In the genomic region with DNA sequence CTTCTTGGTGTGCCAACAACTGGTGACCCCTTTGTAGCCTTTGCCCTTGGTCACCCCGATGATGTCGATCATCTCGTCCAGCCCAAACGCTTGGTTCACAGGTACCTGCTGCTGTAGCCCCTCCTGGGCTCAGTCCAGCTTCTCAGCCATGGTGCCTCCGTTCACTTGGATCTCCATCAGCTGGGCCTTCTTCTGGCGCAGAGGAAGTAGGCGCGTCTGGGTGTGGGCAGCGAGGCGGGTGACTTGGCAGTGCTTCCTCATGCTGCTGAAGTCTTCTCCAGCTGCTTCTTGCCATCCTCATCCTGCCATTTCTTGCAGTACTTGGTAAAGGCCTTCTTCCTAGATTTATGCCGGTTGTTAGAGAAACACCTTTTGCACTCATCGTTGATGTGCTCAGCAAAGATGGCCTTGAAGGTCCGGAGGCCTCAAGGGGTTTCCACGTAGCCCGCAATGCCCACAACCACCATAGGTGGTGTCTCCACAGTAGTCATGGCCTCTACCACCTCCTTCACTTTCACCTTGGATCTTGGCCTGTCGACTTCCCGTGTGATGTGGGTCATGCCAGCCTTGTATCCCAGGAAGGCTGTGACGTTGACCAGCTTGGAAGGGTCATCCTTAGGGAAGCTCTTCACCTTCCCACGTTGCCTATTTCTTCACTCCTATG, we compare ENCODE assay signal across 1 cellular context.
TF ChIP-seq lines count a peak whose summit lies in the region.

No MANE protein-coding gene starts in this region.

TF ChIP-seq in H1, 55 proteins besides CTCF, POLR2A, EP300 and RAD21:
- TF ChIP-seq SIN3A (conservative IDR thresholded peaks at IDR 0.05 in 1 of 2, IDR thresholded peaks at IDR 0.05 in 1 of 2; ENCODE audit: low read depth in 1 of 2, low read length in 2 of 2) = no peak
- no peak for TF ChIP-seq KDM4A (IDR thresholded peaks at IDR 0.05; ENCODE audit: low read depth, low read length, severe bottlenecking)
- TF ChIP-seq EZH2 (IDR thresholded peaks at IDR 0.05; ENCODE audit: low read depth, low read length, severe bottlenecking) = no peak
- TF ChIP-seq, protein P1, sequence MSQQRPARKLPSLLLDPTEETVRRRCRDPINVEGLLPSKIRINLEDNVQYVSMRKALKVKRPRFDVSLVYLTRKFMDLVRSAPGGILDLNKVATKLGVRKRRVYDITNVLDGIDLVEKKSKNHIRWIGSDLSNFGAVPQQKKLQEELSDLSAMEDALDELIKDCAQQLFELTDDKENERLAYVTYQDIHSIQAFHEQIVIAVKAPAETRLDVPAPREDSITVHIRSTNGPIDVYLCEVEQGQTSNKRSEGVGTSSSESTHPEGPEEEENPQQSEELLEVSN (IDR thresholded peaks at IDR 0.05) = no peak
- no peak for TF ChIP-seq ZNF274 (IDR thresholded peaks at IDR 0.05; ENCODE audit: borderline replicate concordance, extremely low read depth, low read length)
- no peak for TF ChIP-seq ASH2L (IDR thresholded peaks at IDR 0.05; ENCODE audit: low read length)
- no peak for TF ChIP-seq ATF3 (IDR thresholded peaks at IDR 0.05; ENCODE audit: insufficient read depth, low read depth, low read length)
- TF ChIP-seq RXRA (IDR thresholded peaks at IDR 0.05; ENCODE audit: insufficient read depth, low read depth, low read length) = no peak
- no peak for TF ChIP-seq RBBP5 (IDR thresholded peaks at IDR 0.05; ENCODE audit: borderline replicate concordance, low read depth, low read length)
- TF ChIP-seq JUN (IDR thresholded peaks at IDR 0.05; ENCODE audit: low read depth, low read length) = no peak
- no peak for TF ChIP-seq FOSL1 (IDR thresholded peaks at IDR 0.05; ENCODE audit: insufficient read depth, low read depth, low read length)
- no peak for TF ChIP-seq KDM5A (IDR thresholded peaks at IDR 0.05; ENCODE audit: low read length)
- TF ChIP-seq NANOG (IDR thresholded peaks at IDR 0.05; ENCODE audit: insufficient read depth, low read depth, low read length, poor library complexity, severe bottlenecking) = no peak
- TF ChIP-seq SP1 (IDR thresholded peaks at IDR 0.05; ENCODE audit: low read depth, low read length) = no peak
- no peak for TF ChIP-seq BCL11A (IDR thresholded peaks at IDR 0.05; ENCODE audit: low read depth in 2 of 2, low read length in 2 of 2)
- no peak for TF ChIP-seq TCF12 (IDR thresholded peaks at IDR 0.05; ENCODE audit: low read depth, low read length)
- TF ChIP-seq JUND (IDR thresholded peaks at IDR 0.05; ENCODE audit: low read length) = no peak
- no peak for TF ChIP-seq YY1 (IDR thresholded peaks at IDR 0.05; ENCODE audit: low read depth, low read length)
